ENCODE assay signal across 15 cellular contexts in genomic region chr14:21026988-21027315, GRCh38. TPM values are rescaled to one million over a fixed set of nuclear protein-coding genes. Genes with fewer than 3 reads are reported as not detected.
A peak's percentile ranks its signal among the peaks of the same experiment; 100 is the strongest.
DNase-seq lines count a peak whose midpoint lies in the region; ATAC-seq and TF ChIP-seq lines count a peak whose summit lies in the region.
"Had no signal": no experiment of that assay in that cellular context is flagged by ENCODE, and none has a peak within 500 bp of the region (broad histone marks: within the 10 kb centered on the region; RNA-seq: fewer than 3 reads in every experiment).

No MANE protein-coding gene starts in this region.

- H3K9me3 ChIP-seq in CD4-positive, CD25-positive, alpha-beta regulatory T cell (ENCODE audit: control insufficient read depth in 2 of 2, low read length in 2 of 2), result no peaks in the 10 kb centered on the region
- H3K9me3 ChIP-seq: pancreas had no signal

- no peaks in the 10 kb centered on the region for H3K9me3 Mint-ChIP-seq in CD4-positive, CD25-positive, alpha-beta regulatory T cell
- H3K9me3 Mint-ChIP-seq in WTC11, result no peaks in the 10 kb centered on the region

- H3K27me3 ChIP-seq in CD4-positive, CD25-positive, alpha-beta regulatory T cell (ENCODE audit: control insufficient read depth, insufficient read depth, low read length), result peaks cover 3% of the 10 kb centered on the region
- no peaks in the 10 kb centered on the region for H3K27me3 ChIP-seq in rectal smooth muscle tissue (ENCODE audit: control insufficient read depth, insufficient read depth, low read length)
- H3K27me3 ChIP-seq: pancreas had no signal

- POLR2A ChIA-PET in WTC11 (lab: Charles Lee), result interaction anchor here (1.1 to 1.7 kb wide), 3 partner anchors 12 to 44 kb away, joined by 3 to 12 read pairs (median 12); partner anchors contain the start of gene ARHGEF40

- H3K4me1 Mint-ChIP-seq in CD4-positive, CD25-positive, alpha-beta regulatory T cell, result peaks cover 0 to 30% (median 12%) of the 10 kb centered on the region in 4 donors
- H3K4me1 Mint-ChIP-seq in WTC11, result peaks cover 39% of the 10 kb centered on the region

- H3K27ac Mint-ChIP-seq in CD4-positive, CD25-positive, alpha-beta regulatory T cell, result peak overlapping the region; percentile 8 to 85 (median 32)
- H3K27ac Mint-ChIP-seq in WTC11, result peak overlapping the region; percentile 39; the same call in 1 of the 2 replicates

- no peak overlapping the region for H3K9ac ChIP-seq in rectal smooth muscle tissue (ENCODE audit: low read length)

- ATAC-seq in CD4-positive, CD25-positive, alpha-beta regulatory T cell (ENCODE audit: low read depth in 2 of 2), result no peak
- ATAC-seq in WTC11, result no peak
- ATAC-seq: pancreas had no signal

- TF ChIP-seq CTCF in WTC11 (IDR thresholded peaks at IDR 0.05), result no peak

- H3K27ac ChIP-seq in CD4-positive, CD25-positive, alpha-beta regulatory T cell (ENCODE audit: insufficient read depth, low read length, poor library complexity, severe bottlenecking), result no peak overlapping the region
- peak overlapping the region; percentile 89 for H3K27ac ChIP-seq in rectal smooth muscle tissue (ENCODE audit: low read depth, low read length)
- H3K27ac ChIP-seq: HL-60 had no signal

- peaks cover 20% of the 10 kb centered on the region for H3K4me1 ChIP-seq in CD4-positive, CD25-positive, alpha-beta regulatory T cell (ENCODE audit: control insufficient read depth, insufficient read depth, low read length, poor library complexity, severe bottlenecking)
- peaks cover 8% of the 10 kb centered on the region for H3K4me1 ChIP-seq in rectal smooth muscle tissue (ENCODE audit: control insufficient read depth, insufficient read depth, low read length)

- no peaks in the 10 kb centered on the region for H3K36me3 ChIP-seq in CD4-positive, CD25-positive, alpha-beta regulatory T cell (ENCODE audit: control insufficient read depth, insufficient read depth, low read length)
- no peaks in the 10 kb centered on the region for H3K36me3 ChIP-seq in rectal smooth muscle tissue (ENCODE audit: control insufficient read depth, insufficient read depth, low read length)
- H3K36me3 ChIP-seq: pancreas had no signal

- peaks cover 26% of the 10 kb centered on the region for H3K27me3 Mint-ChIP-seq in CD4-positive, CD25-positive, alpha-beta regulatory T cell
- H3K27me3 Mint-ChIP-seq in WTC11 (ENCODE audit: low read depth), result peaks cover 39% of the 10 kb centered on the region

- H3K36me3 Mint-ChIP-seq in CD4-positive, CD25-positive, alpha-beta regulatory T cell, result peaks cover 4% of the 10 kb centered on the region
- H3K36me3 Mint-ChIP-seq in WTC11, result no peaks in the 10 kb centered on the region; the same call in 1 of the 2 replicates

- H3K4me3 ChIP-seq in CD4-positive, CD25-positive, alpha-beta regulatory T cell (ENCODE audit: low read depth, low read length), result no peak overlapping the region
- H3K4me3 ChIP-seq in rectal smooth muscle tissue (ENCODE audit: low read length), result no peak overlapping the region
- H3K4me3 ChIP-seq: pancreas had no signal

- H3K4me3 Mint-ChIP-seq in CD4-positive, CD25-positive, alpha-beta regulatory T cell, result peak overlapping the region; percentile 55 to 80 (median 68)
- H3K4me3 Mint-ChIP-seq in WTC11, result peak overlapping the region; percentile 53

- CTCF ChIA-PET in WTC11 (lab: Charles Lee), result interaction anchor here (0.6 to 12.2 kb wide), 9 partner anchors 12 to 335 kb away, joined by 3 to 104 read pairs (median 6); no protein-coding TSS in a partner anchor

- DNase-seq in CD4-positive, CD25-positive, alpha-beta regulatory T cell, result no peak
- DNase-seq in WTC11 (ENCODE audit: low spot score) (no peak), iPS-NIHi11 (ENCODE audit: low spot score) (peak; percentile 31), NCI-H1694 treated with DMSO at 0.1 percent for 48 hours (lab: John Stamatoyannopoulos, UW) (no peak), NCI-H2107 (lab: John Stamatoyannopoulos, UW) (no peak), GOT3 (lab: John Stamatoyannopoulos, UW) (no peak)
- DNase-seq in activated CD8-positive, alpha-beta memory T cell treated with anti-CD3 and anti-CD28 coated beads for 24 hours, result no peak
- DNase-seq: MM.1S; pancreas; stimulated activated CD4-positive, alpha-beta T cell treated with anti-CD3 and anti-CD28 coated beads, Interleukin-4, amount 100 ng/mL, for 4 hours had no signal

TF ChIP-seq in WTC11, 78 proteins besides CTCF, POLR2A, EP300 and RAD21:
- TF ChIP-seq ESRRA (CRISPR knock-in tag; IDR thresholded peaks at IDR 0.05; ENCODE audit: borderline replicate concordance) (no peak), TEAD1 (CRISPR knock-in tag; IDR thresholded peaks at IDR 0.05) (no peak), AR (CRISPR knock-in tag; IDR thresholded peaks at IDR 0.05) (no peak)

RNA-seq across cellular contexts. Expression of gene NDRG2, which starts 2.1 kb away (rescaled TPM):
- total RNA-seq in CD4-positive, CD25-positive, alpha-beta regulatory T cell, result 15.7 TPM
- polyA plus RNA-seq in CD4-positive, CD25-positive, alpha-beta regulatory T cell, result 10 to 100 TPM; 13.3 to 19.6 (median 18.0) TPM
- 28.5 to 32.2 TPM (median 30.1 TPM) in 3 replicates for total RNA-seq in WTC11 (2021)

RNA-seq across cellular contexts. Expression of gene TPPP2, which starts 3.1 kb away (rescaled TPM):
- total RNA-seq in CD4-positive, CD25-positive, alpha-beta regulatory T cell, result not detected
- not detected for polyA plus RNA-seq in CD4-positive, CD25-positive, alpha-beta regulatory T cell
- 0.35 to 0.60 TPM in 2 of 3 replicates, not detected in the other for total RNA-seq in WTC11 (2021)
- total RNA-seq: epithelial cell of proximal tubule, NCI-H460, RPMI7951 had no signal

RNA-seq across cellular contexts. Expression of gene RNASE13, which starts 7.7 kb away (rescaled TPM):
- not detected for total RNA-seq in CD4-positive, CD25-positive, alpha-beta regulatory T cell
- polyA plus RNA-seq in CD4-positive, CD25-positive, alpha-beta regulatory T cell, result not detected
- total RNA-seq in WTC11 (2021), result not detected in 3 replicates
- total RNA-seq: epithelial cell of proximal tubule, NCI-H460, RPMI7951 had no signal

RNA-seq across cellular contexts. Expression of gene RNASE7, which starts 15.2 kb away (rescaled TPM):
- not detected for total RNA-seq in CD4-positive, CD25-positive, alpha-beta regulatory T cell
- polyA plus RNA-seq in CD4-positive, CD25-positive, alpha-beta regulatory T cell, result not detected
- not detected in 3 replicates for total RNA-seq in WTC11 (2021)
- total RNA-seq: NCI-H460, RPMI7951 had no signal

RNA-seq across cellular contexts. Expression of gene SLC39A2, which starts 27.9 kb away (rescaled TPM):
- not detected for total RNA-seq in CD4-positive, CD25-positive, alpha-beta regulatory T cell
- polyA plus RNA-seq in CD4-positive, CD25-positive, alpha-beta regulatory T cell, result not detected
- total RNA-seq in WTC11 (2021), result 0.14 TPM in 1 of 3 replicates, not detected in the others
- total RNA-seq: epithelial cell of proximal tubule, NCI-H460, pancreas had no signal
